8 cellular contexts compared by ENCODE assay signal in the genomic region with DNA sequence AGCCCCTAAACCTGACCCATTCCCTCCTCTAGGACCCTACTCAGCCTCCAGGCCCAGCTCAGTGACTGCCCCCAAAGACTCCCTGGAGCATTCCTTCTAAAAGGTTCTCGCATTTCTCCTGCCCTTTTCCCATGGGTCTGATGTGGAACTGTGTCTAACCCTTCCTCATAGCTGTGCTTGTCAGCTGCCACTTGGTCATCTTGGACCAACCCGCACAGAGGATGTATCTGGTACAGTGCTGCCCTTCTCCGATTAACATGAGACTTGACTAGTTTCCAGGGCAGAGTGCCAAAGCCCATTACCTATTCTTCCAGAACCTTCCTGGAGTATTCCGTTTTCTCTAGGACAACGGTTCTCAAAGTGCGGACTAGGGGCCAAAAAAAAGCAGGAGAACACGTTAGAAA. TPM values are rescaled to one million over a fixed set of nuclear protein-coding genes. Genes with fewer than 3 reads are reported as not detected.
DNase-seq lines count a peak whose midpoint lies in the region; ATAC-seq and TF ChIP-seq lines count a peak whose summit lies in the region.

No MANE protein-coding gene starts in this region.

- H3K4me3 ChIP-seq in AG10803 (ENCODE audit: low read length), result peak overlapping the region; percentile 95
- H3K4me3 ChIP-seq in HCT116 (replicated peaks in 1 of 2; ENCODE audit: low read depth in 1 of 2, low read length in 2 of 2), result peak overlapping the region; percentile 75 to 94
- H3K4me3 ChIP-seq in right cardiac atrium (ENCODE audit: low read length), result peak overlapping the region; percentile 66
- peak overlapping the region; percentile 89 for H3K4me3 ChIP-seq in skeletal muscle satellite cell (ENCODE audit: low read length)

- BruUV-seq in HCT116 (replicated peaks; lab: Mats Ljungman, UMichigan), result TSS peak; percentile 98

- H3K9me3 ChIP-seq in HCT116 (ENCODE audit: control insufficient read depth in 1 of 2, insufficient read depth in 1 of 2, low read depth in 1 of 2, low read length in 2 of 2) (no peaks in the 10 kb centered on the region), right cardiac atrium (ENCODE audit: control insufficient read depth, low read length) (no peaks in the 10 kb centered on the region), skeletal muscle satellite cell (replicated peaks; ENCODE audit: low read length) (no peaks in the 10 kb centered on the region)

- 42% methylated on average over 7 of the region's 7 CpGs for WGBS in right cardiac atrium

- CTCF ChIA-PET in HCT116 (lab: Charles Lee), result interaction anchor here (1.0 to 2.2 kb wide), 2 partner anchors 49 to 127 kb away, joined by 3 to 5 read pairs; no protein-coding TSS in a partner anchor

- in situ Hi-C loops in GM13976 (cut with MboI; ENCODE audit: low sequenced_read_pairs, unreplicated experiment), result no loop called here

- H3K79me2 ChIP-seq in HCT116 (ENCODE audit: insufficient read depth, low read length), result peaks cover 22% of the 10 kb centered on the region

- TF ChIP-seq POLR2A in HCT116 (IDR thresholded peaks at IDR 0.05; ENCODE audit: borderline replicate concordance, extremely low read depth, insufficient read depth, insufficient read length), result peak; percentile 49

- H3K27me3 ChIP-seq in HCT116 (ENCODE audit: insufficient read depth, low read length) (no peaks in the 10 kb centered on the region), right cardiac atrium (ENCODE audit: control insufficient read depth, insufficient read depth) (no peaks in the 10 kb centered on the region), skeletal muscle satellite cell (ENCODE audit: control insufficient read depth, insufficient read depth, low read length) (no peaks in the 10 kb centered on the region)

- H3K27ac ChIP-seq in HCT116 (ENCODE audit: low read depth, low read length), result peak overlapping the region; percentile 92
- H3K27ac ChIP-seq in right cardiac atrium (ENCODE audit: low read length), result peak overlapping the region; percentile 97

- TF ChIP-seq CTCF in AG10803 (conservative IDR thresholded peaks at IDR 0.05; ENCODE audit: low read length) (no peak), HCT116 (IDR thresholded peaks at IDR 0.05 in 2 of 3, conservative IDR thresholded peaks at IDR 0.05 in 1 of 3; ENCODE audit: borderline replicate concordance in 1 of 3, insufficient read depth in 1 of 3, low read depth in 2 of 3, low read length in 2 of 3) (0 out of 6 replicates have a peak, but pooled peaks of 1 of the 3 experiments have one; percentile 2), GM13976 (IDR thresholded peaks at IDR 0.05; ENCODE audit: borderline replicate concordance, control extremely low read depth, extremely low read depth, insufficient read depth, missing control alignments) (no peak)

- RAD21 ChIA-PET in HCT116 (lab: Charles Lee; ENCODE audit: low non-redundant PET in 1 of 2, low total read pairs in 2 of 2, uncharacterized antibody in 2 of 2, unreplicated experiment in 2 of 2), result no interaction called here

- H3K9ac ChIP-seq in HCT116 (ENCODE audit: low read length) (peak overlapping the region; percentile 78), skeletal muscle satellite cell (ENCODE audit: low read depth, low read length) (peak overlapping the region; percentile 92)

- H3K4me1 ChIP-seq in HCT116 (ENCODE audit: control insufficient read depth in 1 of 2, insufficient read depth in 2 of 2, low read length in 2 of 2), result peaks cover 9 to 24% of the 10 kb centered on the region in 2 experiments; a peak in 3 of 4 replicates
- no peaks in the 10 kb centered on the region for H3K4me1 ChIP-seq in right cardiac atrium (ENCODE audit: control insufficient read depth, insufficient read depth, low read length)
- H3K4me1 ChIP-seq in skeletal muscle satellite cell (ENCODE audit: control insufficient read depth, insufficient read depth, low read length), result peaks cover 13% of the 10 kb centered on the region

- H3K36me3 ChIP-seq in HCT116 (ENCODE audit: control insufficient read depth in 1 of 2, insufficient read depth in 2 of 2, low read length in 2 of 2) (no peaks in the 10 kb centered on the region; a peak in 1 of 4 replicates), skeletal muscle satellite cell (ENCODE audit: insufficient read depth, low read length) (no peaks in the 10 kb centered on the region)

- peak overlapping the region; percentile 96 to 98 for H3K27ac Mint-ChIP-seq in activated naive CD4-positive, alpha-beta T cell treated with anti-CD3 and anti-CD28 coated beads, Interleukin-2, amount 50 U/mL, for 72 hours

- H3K4me2 ChIP-seq in HCT116 (ENCODE audit: low read length), result peak overlapping the region; percentile 88
- H3K4me2 ChIP-seq in skeletal muscle satellite cell (ENCODE audit: low read length), result peak overlapping the region; percentile 79

- no peaks in the 10 kb centered on the region for H3K9me2 ChIP-seq in HCT116 (ENCODE audit: insufficient read depth)

- no peak overlapping the region for H2AFZ ChIP-seq in HCT116 (ENCODE audit: low read depth, low read length, poor library complexity, severe bottlenecking)

- no peak for TF ChIP-seq RAD21 in HCT116 (IDR thresholded peaks at IDR 0.05; ENCODE audit: low read depth)

- H3K36me3 Mint-ChIP-seq in activated naive CD4-positive, alpha-beta T cell treated with anti-CD3 and anti-CD28 coated beads, Interleukin-2, amount 50 U/mL, for 72 hours, result peaks cover 12 to 21% of the 10 kb centered on the region in 2 donors

- H3K9me3 Mint-ChIP-seq in activated naive CD4-positive, alpha-beta T cell treated with anti-CD3 and anti-CD28 coated beads, Interleukin-2, amount 50 U/mL, for 72 hours, result peaks cover 10% of the 10 kb centered on the region in 2 donors

- intact Hi-C loops in HCT116 (cut with micrococcal nuclease) (no loop called here), right cardiac atrium (cut with DNase I) (no loop called here)

- H4K20me1 ChIP-seq in HCT116 (ENCODE audit: insufficient read depth), result no peaks in the 10 kb centered on the region

- DNase-seq in AG10803 (ENCODE audit: low read depth) (no peak), HCT116 (ENCODE audit: low read depth, low spot score) (no peak), right cardiac atrium (no peak), GM13976 (ENCODE audit: low spot score) (no peak), RKO (ENCODE audit: low spot score) (no peak)
- no peak for DNase-seq in activated naive CD4-positive, alpha-beta T cell treated with anti-CD3 and anti-CD28 coated beads, Interleukin-2, amount 50 U/mL, for 72 hours (ENCODE audit: low spot score in 2 of 2)
- no peak for DNase-seq in stimulated activated CD4-positive, alpha-beta T cell treated with anti-CD3 and anti-CD28 coated beads, Interleukin-12 subunit alpha, Interleukin-12 subunit beta, amount 100 ng/mL, for 4 hours

- ATAC-seq in HCT116 (peak; percentile 26; the same call in 1 of the 2 replicates), right cardiac atrium (peak; percentile 61 to 66)
- ATAC-seq in activated naive CD4-positive, alpha-beta T cell treated with anti-CD3 and anti-CD28 coated beads, Interleukin-2, amount 50 U/mL, for 72 hours, result peak in 1 of 2 donors; percentile 25

- POLR2A ChIA-PET in HCT116 (lab: Charles Lee), result interaction anchor here (0.6 to 1.4 kb wide), 5 partner anchors 13 to 494 kb away, joined by 3 to 4 read pairs (median 3); no protein-coding TSS in a partner anchor

TF ChIP-seq in HCT116, 20 proteins besides CTCF, POLR2A, EP300 and RAD21:
- TF ChIP-seq, protein P1, sequence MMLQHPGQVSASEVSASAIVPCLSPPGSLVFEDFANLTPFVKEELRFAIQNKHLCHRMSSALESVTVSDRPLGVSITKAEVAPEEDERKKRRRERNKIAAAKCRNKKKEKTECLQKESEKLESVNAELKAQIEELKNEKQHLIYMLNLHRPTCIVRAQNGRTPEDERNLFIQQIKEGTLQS (IDR thresholded peaks at IDR 0.05), result no peak
- no peak for TF ChIP-seq ELF1 (IDR thresholded peaks at IDR 0.05; ENCODE audit: borderline replicate concordance, low read depth)
- no peak for TF ChIP-seq TCF7L2 (IDR thresholded peaks at IDR 0.05; ENCODE audit: borderline replicate concordance, extremely low read depth, insufficient read depth, insufficient read length)
- no peak for TF ChIP-seq ZNF274 (IDR thresholded peaks at IDR 0.05; ENCODE audit: low read depth, low read length)
- TF ChIP-seq YY1 (IDR thresholded peaks at IDR 0.05; ENCODE audit: extremely low read depth, insufficient replicate concordance, low read depth, low read length), result no peak
- TF ChIP-seq ZBTB33 (IDR thresholded peaks at IDR 0.05; ENCODE audit: extremely low read depth, insufficient replicate concordance, low read length), result no peak
- TF ChIP-seq FOSL1 (IDR thresholded peaks at IDR 0.05; ENCODE audit: low read depth), result no peak
- no peak for TF ChIP-seq ZFX (IDR thresholded peaks at IDR 0.05)
- no peak for TF ChIP-seq JUND (IDR thresholded peaks at IDR 0.05)

RNA-seq across cellular contexts. Expression of gene NFU1, which starts 0.5 kb away (rescaled TPM):
- 38.2 TPM for total RNA-seq in HCT116 (2021; ENCODE audit: unreplicated experiment)
- 29.4 and 36.1 TPM in 2 replicates for polyA plus RNA-seq in HCT116 (2012)
- 10 to 100 TPM; 32.2 to 34.3 TPM for total RNA-seq in activated naive CD4-positive, alpha-beta T cell treated with anti-CD3 and anti-CD28 coated beads, Interleukin-2, amount 50 U/mL, for 72 hours
- total RNA-seq in right cardiac atrium, result 10 to 100 TPM; 50.1 to 57.5 (median 52.4) TPM
- 62.5 TPM for polyA plus RNA-seq in right cardiac atrium
- 31.4 and 53.7 TPM in 2 replicates for total RNA-seq in skeletal muscle satellite cell (2012; rRNA removed)

RNA-seq across cellular contexts. Expression of gene GFPT1, which starts 50.7 kb away (rescaled TPM):
- 62.4 TPM for total RNA-seq in HCT116 (2021; ENCODE audit: unreplicated experiment)
- 23.6 and 27.4 TPM in 2 replicates for polyA plus RNA-seq in HCT116 (2012)
- 10 to 100 TPM; 25.1 to 57.7 TPM for total RNA-seq in activated naive CD4-positive, alpha-beta T cell treated with anti-CD3 and anti-CD28 coated beads, Interleukin-2, amount 50 U/mL, for 72 hours
- 10 to 100 TPM; 33.6 to 53.3 (median 37.0) TPM for total RNA-seq in right cardiac atrium
- 7.2 TPM for polyA plus RNA-seq in right cardiac atrium
- 41.3 and 45.2 TPM in 2 replicates for total RNA-seq in skeletal muscle satellite cell (2012; rRNA removed)
